In genomic region chr10:111954364-111954763, GRCh38 we compare ENCODE assay signal across 2 cellular contexts.
TF ChIP-seq lines count a peak whose summit lies in the region.

No MANE protein-coding gene starts in this region.

TF ChIP-seq in SK-N-SH, 30 proteins besides CTCF, POLR2A, EP300 and RAD21 (continued from another document):
- TF ChIP-seq PBX3 (IDR thresholded peaks at IDR 0.05) (no peak), RCOR1 (IDR thresholded peaks at IDR 0.05; ENCODE audit: low read length) (peak; percentile 100)

TF ChIP-seq in neural cell, 6 proteins besides CTCF, POLR2A, EP300 and RAD21:
- TF ChIP-seq, protein P1, sequence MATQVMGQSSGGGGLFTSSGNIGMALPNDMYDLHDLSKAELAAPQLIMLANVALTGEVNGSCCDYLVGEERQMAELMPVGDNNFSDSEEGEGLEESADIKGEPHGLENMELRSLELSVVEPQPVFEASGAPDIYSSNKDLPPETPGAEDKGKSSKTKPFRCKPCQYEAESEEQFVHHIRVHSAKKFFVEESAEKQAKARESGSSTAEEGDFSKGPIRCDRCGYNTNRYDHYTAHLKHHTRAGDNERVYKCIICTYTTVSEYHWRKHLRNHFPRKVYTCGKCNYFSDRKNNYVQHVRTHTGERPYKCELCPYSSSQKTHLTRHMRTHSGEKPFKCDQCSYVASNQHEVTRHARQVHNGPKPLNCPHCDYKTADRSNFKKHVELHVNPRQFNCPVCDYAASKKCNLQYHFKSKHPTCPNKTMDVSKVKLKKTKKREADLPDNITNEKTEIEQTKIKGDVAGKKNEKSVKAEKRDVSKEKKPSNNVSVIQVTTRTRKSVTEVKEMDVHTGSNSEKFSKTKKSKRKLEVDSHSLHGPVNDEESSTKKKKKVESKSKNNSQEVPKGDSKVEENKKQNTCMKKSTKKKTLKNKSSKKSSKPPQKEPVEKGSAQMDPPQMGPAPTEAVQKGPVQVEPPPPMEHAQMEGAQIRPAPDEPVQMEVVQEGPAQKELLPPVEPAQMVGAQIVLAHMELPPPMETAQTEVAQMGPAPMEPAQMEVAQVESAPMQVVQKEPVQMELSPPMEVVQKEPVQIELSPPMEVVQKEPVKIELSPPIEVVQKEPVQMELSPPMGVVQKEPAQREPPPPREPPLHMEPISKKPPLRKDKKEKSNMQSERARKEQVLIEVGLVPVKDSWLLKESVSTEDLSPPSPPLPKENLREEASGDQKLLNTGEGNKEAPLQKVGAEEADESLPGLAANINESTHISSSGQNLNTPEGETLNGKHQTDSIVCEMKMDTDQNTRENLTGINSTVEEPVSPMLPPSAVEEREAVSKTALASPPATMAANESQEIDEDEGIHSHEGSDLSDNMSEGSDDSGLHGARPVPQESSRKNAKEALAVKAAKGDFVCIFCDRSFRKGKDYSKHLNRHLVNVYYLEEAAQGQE (IDR thresholded peaks at IDR 0.05; ENCODE audit: borderline replicate concordance): no peak
- TF ChIP-seq EZH2 (IDR thresholded peaks at IDR 0.05; ENCODE audit: borderline replicate concordance, insufficient read depth, low read length, poor library complexity, severe bottlenecking) (no peak), MXI1 (conservative IDR thresholded peaks at IDR 0.05; ENCODE audit: poor library complexity, severe bottlenecking) (no peak), TAF1 (IDR thresholded peaks at IDR 0.05; ENCODE audit: low read depth) (no peak), SMC3 (conservative IDR thresholded peaks at IDR 0.05; ENCODE audit: poor library complexity) (no peak)
